In the genomic region with DNA sequence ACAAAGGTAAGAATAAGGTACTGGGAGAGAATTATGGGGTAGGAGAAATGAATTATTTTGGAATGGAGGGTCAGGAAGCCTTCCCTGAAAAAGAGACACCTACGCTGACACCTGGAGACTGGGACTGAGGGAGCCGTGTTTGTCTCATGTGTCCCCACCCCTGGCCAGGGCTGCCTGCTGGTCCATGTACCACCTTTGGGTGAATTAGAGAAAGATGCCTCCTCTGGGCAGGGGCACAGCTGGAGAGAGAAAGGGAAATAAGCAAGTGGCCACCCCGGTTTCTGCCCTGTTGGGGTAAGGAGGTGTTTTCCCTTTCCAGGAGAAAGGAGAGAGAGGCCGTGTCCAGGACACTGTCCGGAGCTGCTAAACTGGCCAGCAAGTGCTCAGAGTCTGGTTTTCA, we compare ENCODE assay signal across 27 cellular contexts. TPM values are rescaled to one million over a fixed set of nuclear protein-coding genes. Genes with fewer than 3 reads are reported as not detected.
"Had no signal": no experiment of that assay in that cellular context is flagged by ENCODE, and none has a peak within 500 bp of the region (broad histone marks: within the 10 kb centered on the region; RNA-seq: fewer than 3 reads in every experiment).

No MANE protein-coding gene starts in this region.

- H3K4me1 Mint-ChIP-seq: activated CD4-positive, alpha-beta memory T cell treated with anti-CD3 and anti-CD28 coated beads, Interleukin-2, amount 10 ng/mL, durations not matched to agents 7 days and 5 days; activated CD4-positive, alpha-beta T cell treated with anti-CD3 and anti-CD28 coated beads, Interleukin-2, amount 10 ng/mL, durations not matched to agents 7 days and 5 days; activated naive CD4-positive, alpha-beta T cell treated with anti-CD3 and anti-CD28 coated beads, Interleukin-2, amount 10 ng/mL, durations not matched to agents 7 days and 5 days; activated naive CD8-positive, alpha-beta T cell treated with anti-CD3 and anti-CD28 coated beads, Interleukin-2, amount 10 ng/mL, durations not matched to agents 7 days and 5 days; naive thymus-derived CD8-positive, alpha-beta T cell had no signal

- H3K4me3 ChIP-seq: esophagus muscularis mucosa, heart right ventricle, right lobe of liver, testis had no signal

- ATAC-seq: activated CD4-positive, CD25-positive, alpha-beta regulatory T cell treated with anti-CD3 and anti-CD28 coated beads, Interleukin-2, amount 50 U/mL, for 24 hours; foreskin keratinocyte; heart right ventricle; left lobe of liver; naive thymus-derived CD8-positive, alpha-beta T cell; right lobe of liver; stimulated activated naive CD8-positive, alpha-beta T cell treated with anti-CD3 and anti-CD28 coated beads, Interleukin-15, Interleukin-2, amounts not matched to agents 100 U/mL and 50 U/mL, for 24 hours had no signal

- DNase-seq: activated CD4-positive, alpha-beta memory T cell treated with anti-CD3 and anti-CD28 coated beads, Interleukin-2, amount 10 ng/mL, durations not matched to agents 7 days and 5 days; activated CD4-positive, alpha-beta T cell treated with anti-CD3 and anti-CD28 coated beads, Interleukin-2, amount 10 ng/mL, durations not matched to agents 7 days and 5 days; activated CD8-positive, alpha-beta memory T cell treated with anti-CD3 and anti-CD28 coated beads, Interleukin-2, amount 50 U/mL, for 48 hours; activated gamma-delta T cell; activated naive CD4-positive, alpha-beta T cell treated with anti-CD3 and anti-CD28 coated beads, Interleukin-2, amount 10 ng/mL, durations not matched to agents 7 days and 5 days; activated naive CD8-positive, alpha-beta T cell treated with anti-CD3 and anti-CD28 coated beads, Interleukin-2, amount 10 ng/mL, durations not matched to agents 7 days and 5 days; activated T-cell treated with anti-CD3 and anti-CD28 coated beads, Interleukin-2, amount 50 U/mL, for 24 hours; central memory CD4-positive, alpha-beta T cell; foreskin keratinocyte; heart right ventricle; kidney glomerular epithelial cell; midbrain; naive thymus-derived CD8-positive, alpha-beta T cell; right lobe of liver; stimulated activated CD4-positive, alpha-beta T cell treated with anti-CD3 and anti-CD28 coated beads, Interleukin-12 subunit alpha, Interleukin-12 subunit beta, amount 100 ng/mL, for 4 hours; stimulated activated CD4-positive, alpha-beta T cell treated with anti-CD3 and anti-CD28 coated beads, Interleukin-4, amount 100 ng/mL, for 1 hour; stimulated activated naive CD8-positive, alpha-beta T cell treated with anti-CD3 and anti-CD28 coated beads, Interleukin-15, Interleukin-2, amounts not matched to agents 100 U/mL and 50 U/mL, for 24 hours; SW 1271; T-helper 9 cell; testis; trophoblast cell had no signal

- H3K27ac ChIP-seq: esophagus muscularis mucosa, foreskin keratinocyte, right lobe of liver, testis, VCaP had no signal

- H3K9me3 ChIP-seq: esophagus muscularis mucosa, heart right ventricle, right lobe of liver, testis had no signal

- H3K27me3 ChIP-seq: esophagus muscularis mucosa, foreskin keratinocyte, heart right ventricle, right lobe of liver, testis had no signal

- H3K27me3 Mint-ChIP-seq: activated T-cell treated with anti-CD3 and anti-CD28 coated beads, Interleukin-2, amount 50 U/mL, for 24 hours; dendritic cell treated with granulocyte-macrophage colony-stimulating factor and Interleukin-4, amounts not matched to agents 40 ng/mL and 50 ng/mL, for 4 days had no signal

- H3K36me3 Mint-ChIP-seq: activated naive CD4-positive, alpha-beta T cell treated with anti-CD3 and anti-CD28 coated beads, Interleukin-2, amount 10 ng/mL, durations not matched to agents 7 days and 5 days; activated naive CD8-positive, alpha-beta T cell treated with anti-CD3 and anti-CD28 coated beads, Interleukin-2, amount 10 ng/mL, durations not matched to agents 7 days and 5 days; naive thymus-derived CD8-positive, alpha-beta T cell had no signal

- H3K4me3 Mint-ChIP-seq: activated CD4-positive, alpha-beta memory T cell treated with anti-CD3 and anti-CD28 coated beads, Interleukin-2, amount 10 ng/mL, durations not matched to agents 7 days and 5 days; activated CD4-positive, alpha-beta T cell treated with anti-CD3 and anti-CD28 coated beads, Interleukin-2, amount 10 ng/mL, durations not matched to agents 7 days and 5 days; activated naive CD4-positive, alpha-beta T cell treated with anti-CD3 and anti-CD28 coated beads, Interleukin-2, amount 10 ng/mL, durations not matched to agents 7 days and 5 days; activated naive CD8-positive, alpha-beta T cell treated with anti-CD3 and anti-CD28 coated beads, Interleukin-2, amount 10 ng/mL, durations not matched to agents 7 days and 5 days; activated T-cell treated with anti-CD3 and anti-CD28 coated beads, Interleukin-2, amount 50 U/mL, for 24 hours; dendritic cell treated with granulocyte-macrophage colony-stimulating factor and Interleukin-4, amounts not matched to agents 40 ng/mL and 50 ng/mL, for 4 days; naive thymus-derived CD8-positive, alpha-beta T cell; T-helper 1 cell treated with Interleukin-12 subunit alpha and Interleukin-12 subunit beta and Interleukin-4 antibody, amounts not matched to agents 30 μg/mL and 1 μg/mL, for 36 hours had no signal

- H3K36me3 ChIP-seq: esophagus muscularis mucosa, heart right ventricle, right lobe of liver had no signal

- H3K9me3 Mint-ChIP-seq: activated CD4-positive, alpha-beta memory T cell treated with anti-CD3 and anti-CD28 coated beads, Interleukin-2, amount 10 ng/mL, durations not matched to agents 7 days and 5 days; activated CD4-positive, alpha-beta T cell treated with anti-CD3 and anti-CD28 coated beads, Interleukin-2, amount 10 ng/mL, durations not matched to agents 7 days and 5 days; activated naive CD4-positive, alpha-beta T cell treated with anti-CD3 and anti-CD28 coated beads, Interleukin-2, amount 10 ng/mL, durations not matched to agents 7 days and 5 days; activated naive CD8-positive, alpha-beta T cell treated with anti-CD3 and anti-CD28 coated beads, Interleukin-2, amount 10 ng/mL, durations not matched to agents 7 days and 5 days; activated T-cell treated with anti-CD3 and anti-CD28 coated beads, Interleukin-2, amount 50 U/mL, for 24 hours; dendritic cell treated with granulocyte-macrophage colony-stimulating factor and Interleukin-4, amounts not matched to agents 40 ng/mL and 50 ng/mL, for 4 days; naive thymus-derived CD8-positive, alpha-beta T cell; T-helper 1 cell treated with Interleukin-12 subunit alpha and Interleukin-12 subunit beta and Interleukin-4 antibody, amounts not matched to agents 30 μg/mL and 1 μg/mL, for 36 hours had no signal

- H3K27ac Mint-ChIP-seq: activated CD4-positive, alpha-beta memory T cell treated with anti-CD3 and anti-CD28 coated beads, Interleukin-2, amount 10 ng/mL, durations not matched to agents 7 days and 5 days; activated CD4-positive, alpha-beta T cell treated with anti-CD3 and anti-CD28 coated beads, Interleukin-2, amount 10 ng/mL, durations not matched to agents 7 days and 5 days; activated naive CD4-positive, alpha-beta T cell treated with anti-CD3 and anti-CD28 coated beads, Interleukin-2, amount 10 ng/mL, durations not matched to agents 7 days and 5 days; activated naive CD8-positive, alpha-beta T cell treated with anti-CD3 and anti-CD28 coated beads, Interleukin-2, amount 10 ng/mL, durations not matched to agents 7 days and 5 days; activated T-cell treated with anti-CD3 and anti-CD28 coated beads, Interleukin-2, amount 50 U/mL, for 24 hours; dendritic cell treated with granulocyte-macrophage colony-stimulating factor and Interleukin-4, amounts not matched to agents 40 ng/mL and 50 ng/mL, for 4 days; T-helper 1 cell treated with Interleukin-12 subunit alpha and Interleukin-12 subunit beta and Interleukin-4 antibody, amounts not matched to agents 30 μg/mL and 1 μg/mL, for 36 hours had no signal

RNA-seq across cellular contexts. Expression of a gene that starts 52.1 kb away (rescaled TPM):
- total RNA-seq: left lobe of liver; naive thymus-derived CD8-positive, alpha-beta T cell had no signal
